10 cellular contexts compared by ENCODE assay signal in genomic region chr3:183823963-183824362, GRCh38. TPM values are rescaled to one million over a fixed set of nuclear protein-coding genes. Genes with fewer than 3 reads are reported as not detected.
A peak's percentile ranks its signal among the peaks of the same experiment; 100 is the strongest.
DNase-seq lines count a peak whose midpoint lies in the region; ATAC-seq and TF ChIP-seq lines count a peak whose summit lies in the region.
"Had no signal": no experiment of that assay in that cellular context is flagged by ENCODE, and none has a peak within 500 bp of the region (broad histone marks: within the 10 kb centered on the region; RNA-seq: fewer than 3 reads in every experiment).

No MANE protein-coding gene starts in this region.

- no peak for TF ChIP-seq POLR2A in upper lobe of left lung (IDR thresholded peaks at IDR 0.05)

- H3K4me1 ChIP-seq in Caco-2 (peaks cover 8% of the 10 kb centered on the region), upper lobe of left lung (peaks cover 9 to 19% (median 14%) of the 10 kb centered on the region in 4 donors)

- no peaks in the 10 kb centered on the region for H3K27me3 Mint-ChIP-seq in Caco-2 (ENCODE audit: insufficient read depth, unreplicated experiment)
- peaks cover 12% of the 10 kb centered on the region for H3K27me3 Mint-ChIP-seq in WTC11 (ENCODE audit: low read depth)
- peaks cover 8% of the 10 kb centered on the region for H3K27me3 Mint-ChIP-seq in mesothelial cell of epicardium (ENCODE audit: low read depth)

- CTCF ChIA-PET in Caco-2 (lab: Charles Lee), result interaction anchor here (1.0 to 1.1 kb wide), 2 partner anchors 8 to 395 kb away, joined by 3 read pairs; partner anchors contain the start of gene MCF2L2
- CTCF ChIA-PET in WTC11 (lab: Charles Lee), result interaction anchor here (0.5 to 3.9 kb wide), 9 partner anchors 9 to 464 kb away, joined by 3 to 23 read pairs (median 4); partner anchors contain the start of genes MCF2L2 and PARL

- TSS peak; percentile 18 for BruUV-seq in Caco-2 (replicated peaks; lab: Mats Ljungman, UMichigan)

- H3K27ac Mint-ChIP-seq in Caco-2 (ENCODE audit: unreplicated experiment) (peak overlapping the region; percentile 57), WTC11 (no peak overlapping the region), mesothelial cell of epicardium (no peak overlapping the region)

- no peak overlapping the region for H3K27ac ChIP-seq in upper lobe of left lung
- H3K27ac ChIP-seq: Peyer's patch had no signal

- intact Hi-C loops in Caco-2 (cut with micrococcal nuclease; ENCODE audit: unreplicated experiment), result loop anchor here (1.0 kb wide), 1 partner anchor 355 kb away; no protein-coding TSS in a partner anchor

- TF ChIP-seq EP300 in upper lobe of left lung (IDR thresholded peaks at IDR 0.05), result no peak

- TF ChIP-seq CTCF in Caco-2 (IDR thresholded peaks at IDR 0.05; ENCODE audit: insufficient read depth in 1 of 2, low read depth in 1 of 2, low read length in 1 of 2, severe bottlenecking in 1 of 2, unreplicated experiment in 1 of 2) (peak in 1 of 2 experiments; percentile 33), WTC11 (IDR thresholded peaks at IDR 0.05) (no peak), mesothelial cell of epicardium (IDR thresholded peaks at IDR 0.05; ENCODE audit: unreplicated experiment) (no peak), upper lobe of left lung (IDR thresholded peaks at IDR 0.05) (no peak)

- WGBS in upper lobe of left lung, 2 donors, result 78 to 82% methylated on average over 5 of the region's 5 CpGs

- no peaks in the 10 kb centered on the region for H3K9me3 Mint-ChIP-seq in Caco-2 (ENCODE audit: unreplicated experiment)
- no peaks in the 10 kb centered on the region for H3K9me3 Mint-ChIP-seq in WTC11
- H3K9me3 Mint-ChIP-seq in mesothelial cell of epicardium, result no peaks in the 10 kb centered on the region

- H3K27me3 ChIP-seq in Caco-2 (replicated peaks; ENCODE audit: control insufficient read depth, insufficient read depth, low read length) (no peaks in the 10 kb centered on the region), upper lobe of left lung (no peaks in the 10 kb centered on the region)
- H3K27me3 ChIP-seq: Peyer's patch had no signal

- H3K36me3 ChIP-seq in Caco-2 (ENCODE audit: control insufficient read depth, insufficient read depth, low read length) (no peaks in the 10 kb centered on the region; the same call in 1 of the 2 replicates), upper lobe of left lung (peaks cover 0 to 12% (median 4%) of the 10 kb centered on the region in 4 donors)

- peak overlapping the region; percentile 83 for H3K4me3 Mint-ChIP-seq in Caco-2 (ENCODE audit: unreplicated experiment)
- H3K4me3 Mint-ChIP-seq in WTC11, result peak overlapping the region; percentile 73
- peak overlapping the region; percentile 74 for H3K4me3 Mint-ChIP-seq in mesothelial cell of epicardium

- no peak for DNase-seq in Caco-2
- peak; percentile 26 for DNase-seq in KBM-7
- peak; percentile 5 for DNase-seq in WTC11 (ENCODE audit: low spot score)
- no peak for DNase-seq in mesothelial cell of epicardium (ENCODE audit: low spot score in 2 of 2, unreplicated experiment in 2 of 2)
- no peak for DNase-seq in upper lobe of left lung
- no peak for DNase-seq in occipital lobe (lab: John Stamatoyannopoulos, UW)
- DNase-seq: stimulated activated CD4-positive, alpha-beta T cell treated with anti-CD3 and anti-CD28 coated beads, Interleukin-2, amount 100 ng/mL, for 48 hours had no signal

- ATAC-seq in WTC11 (no peak), upper lobe of left lung (ENCODE audit: low FRiP score in 2 of 2) (no peak), HG03469 (IDR thresholded peaks at IDR 0.05; ENCODE audit: unreplicated experiment) (no peak), GM19023 (IDR thresholded peaks at IDR 0.05; ENCODE audit: unreplicated experiment) (no peak)

- H3K9me3 ChIP-seq in Caco-2, result no peaks in the 10 kb centered on the region
- H3K9me3 ChIP-seq in upper lobe of left lung, result no peaks in the 10 kb centered on the region
- H3K9me3 ChIP-seq: Peyer's patch had no signal

- H3K36me3 Mint-ChIP-seq in Caco-2 (ENCODE audit: insufficient read depth, unreplicated experiment), result peaks cover 23% of the 10 kb centered on the region
- H3K36me3 Mint-ChIP-seq in WTC11, result no peaks in the 10 kb centered on the region; the same call in 1 of the 2 replicates
- peaks cover 9% of the 10 kb centered on the region for H3K36me3 Mint-ChIP-seq in mesothelial cell of epicardium

- H3K4me3 ChIP-seq in Caco-2 (ENCODE audit: low read depth, low read length), result no peak overlapping the region
- no peak overlapping the region for H3K4me3 ChIP-seq in upper lobe of left lung

- POLR2A ChIA-PET in Caco-2 (lab: Charles Lee) (interaction anchor here (0.6 kb wide), 1 partner anchor 156 kb away, joined by 3 read pairs; no protein-coding TSS in a partner anchor), WTC11 (lab: Charles Lee) (no interaction called here)

- peaks cover 8% of the 10 kb centered on the region for H3K4me1 Mint-ChIP-seq in Caco-2 (ENCODE audit: low read depth, unreplicated experiment)
- H3K4me1 Mint-ChIP-seq in WTC11, result peaks cover 27% of the 10 kb centered on the region
- peaks cover 18% of the 10 kb centered on the region for H3K4me1 Mint-ChIP-seq in mesothelial cell of epicardium

- in situ Hi-C loops in KBM-7 (cut with MboI; ENCODE audit: low pct_unique_long_range_greater_than_20kb, low sequenced_read_pairs), result no loop called here

TF ChIP-seq in WTC11, 78 proteins besides CTCF, POLR2A, EP300 and RAD21 (continues in another document):
- TF ChIP-seq OVOL2 (CRISPR knock-in tag; IDR thresholded peaks at IDR 0.05; ENCODE audit: borderline replicate concordance) (no peak), TEAD4 (CRISPR knock-in tag; IDR thresholded peaks at IDR 0.05) (no peak), HMGXB4 (CRISPR knock-in tag; IDR thresholded peaks at IDR 0.05) (no peak), ZNF532 (CRISPR knock-in tag; IDR thresholded peaks at IDR 0.05; ENCODE audit: borderline replicate concordance) (no peak), ATF6 (CRISPR knock-in tag; IDR thresholded peaks at IDR 0.05) (no peak)

RNA-seq across cellular contexts. Expression of gene MAP6D1, which starts 1.4 kb away (rescaled TPM):
- 2.9 and 5.1 TPM in 2 replicates for total RNA-seq in Caco-2 (2022)
- 4.3 to 6.3 TPM (median 5.0 TPM) in 3 replicates for total RNA-seq in WTC11 (2021)
- total RNA-seq in mesothelial cell of epicardium, result 4.4 to 6.4 TPM (median 5.3 TPM) in 3 replicates
- total RNA-seq in upper lobe of left lung, result 1 to 10 TPM in 4 of 6 donors, under 1 TPM in 1, not detected in 1; 0.89 to 2.8 (median 2.1) TPM
- 4.5 TPM for total RNA-seq in occipital lobe

Comparison
In these comparisons a context has a peak if more than half of its experiments do, and no peak if none do; other contexts are left out.
1. DNase-seq: peak in KBM-7 (single experiment) and WTC11 (single experiment); none in Caco-2 (0 of 2), mesothelial cell of epicardium (0 of 2), upper lobe of left lung (0 of 2) and occipital lobe (single experiment).
2. Peak in every context shown above with its lines, with median percentiles within 50 percentile points of each other: H3K4me3 Mint-ChIP-seq.